In the genomic region with DNA sequence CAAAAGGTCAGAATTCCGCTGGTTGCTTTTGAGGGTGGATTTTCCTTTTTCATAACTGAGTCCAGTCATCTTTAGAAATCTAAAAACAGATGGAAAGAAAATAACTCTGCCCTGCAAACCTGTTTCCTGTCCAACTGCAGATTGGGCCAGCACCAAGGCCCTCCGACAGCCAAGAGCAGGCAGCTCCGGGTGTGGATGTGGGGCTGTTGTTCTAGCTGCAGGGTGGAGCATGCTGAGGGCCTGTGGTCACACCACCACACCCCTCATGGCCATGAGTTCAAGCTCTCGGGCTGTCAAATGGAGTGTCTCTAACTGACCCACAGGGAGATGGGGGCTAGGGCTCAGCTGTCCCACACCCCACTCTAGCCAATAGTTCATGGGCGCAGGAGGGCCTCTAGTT, we compare ENCODE assay signal across 12 cellular contexts.
DNase-seq lines count a peak whose midpoint lies in the region; ATAC-seq and TF ChIP-seq lines count a peak whose summit lies in the region.
"Had no signal": no experiment of that assay in that cellular context is flagged by ENCODE, and none has a peak within 500 bp of the region (broad histone marks: within the 10 kb centered on the region; RNA-seq: fewer than 3 reads in every experiment).

No MANE protein-coding gene starts in this region.

- peak overlapping the region; percentile 68 for H3K27ac Mint-ChIP-seq in chondrocyte (ENCODE audit: unreplicated experiment)
- no peak overlapping the region for H3K27ac Mint-ChIP-seq in progenitor cell of endocrine pancreas

- peaks cover 28% of the 10 kb centered on the region for H3K4me1 Mint-ChIP-seq in chondrocyte (ENCODE audit: low read depth)
- peaks cover 31% of the 10 kb centered on the region for H3K4me1 Mint-ChIP-seq in progenitor cell of endocrine pancreas (ENCODE audit: low read depth)

- no peaks in the 10 kb centered on the region for H3K36me3 Mint-ChIP-seq in chondrocyte (ENCODE audit: low read depth)
- no peaks in the 10 kb centered on the region for H3K36me3 Mint-ChIP-seq in progenitor cell of endocrine pancreas (ENCODE audit: insufficient read depth)

- H3K9me3 Mint-ChIP-seq in chondrocyte (ENCODE audit: low read depth) (no peaks in the 10 kb centered on the region), progenitor cell of endocrine pancreas (ENCODE audit: low read depth) (no peaks in the 10 kb centered on the region)

- H3K4me3 Mint-ChIP-seq in chondrocyte (ENCODE audit: unreplicated experiment) (no peak overlapping the region), progenitor cell of endocrine pancreas (ENCODE audit: low read depth) (no peak overlapping the region)

- H3K36me3 ChIP-seq in right atrium auricular region (no peaks in the 10 kb centered on the region), psoas muscle (ENCODE audit: insufficient read depth in 1 of 2, low read depth in 1 of 2) (no peaks in the 10 kb centered on the region)

- H3K27me3 Mint-ChIP-seq in chondrocyte (ENCODE audit: low read depth), result no peaks in the 10 kb centered on the region
- H3K27me3 Mint-ChIP-seq in progenitor cell of endocrine pancreas, result peaks cover 3% of the 10 kb centered on the region

- DNase-seq in AG09319 (ENCODE audit: extremely low read depth, low read depth) (peak; percentile 52), chondrocyte (ENCODE audit: low spot score) (no peak), right atrium auricular region (ENCODE audit: low spot score) (peak; percentile 87), psoas muscle (peak; percentile 76 to 84), progenitor cell of endocrine pancreas (ENCODE audit: low spot score, unreplicated experiment) (no peak), NCI-H1105 treated with DMSO at 0.1 percent for 48 hours (lab: John Stamatoyannopoulos, UW) (no peak)
- no peak for DNase-seq in activated naive CD4-positive, alpha-beta T cell (lab: John Stamatoyannopoulos, UW)
- DNase-seq: activated naive CD4-positive, alpha-beta T cell treated with Interleukin-2 at 50 U/mL for 16 hours; NCI-H1417 had no signal

- ATAC-seq in psoas muscle (peak in 3 of 4 donors; percentile 36 to 72 (median 67)), GM18519 (IDR thresholded peaks at IDR 0.05; ENCODE audit: low FRiP score, unreplicated experiment) (no peak)
- ATAC-seq: activated CD4-positive, CD25-positive, alpha-beta regulatory T cell treated with anti-CD3 and anti-CD28 coated beads, Interleukin-2, amount 50 U/mL, for 24 hours had no signal

- H3K4me3 ChIP-seq in right atrium auricular region, result no peak overlapping the region
- H3K4me3 ChIP-seq in psoas muscle, result no peak overlapping the region
- H3K4me3 ChIP-seq: SK-N-MC had no signal

- no peaks in the 10 kb centered on the region for H3K9me3 ChIP-seq in right atrium auricular region
- no peaks in the 10 kb centered on the region for H3K9me3 ChIP-seq in psoas muscle

- TF ChIP-seq CTCF in AG09319 (IDR thresholded peaks at IDR 0.05; ENCODE audit: low read depth, low read length), result no peak
- no peak for TF ChIP-seq CTCF in chondrocyte (IDR thresholded peaks at IDR 0.05)
- TF ChIP-seq CTCF in right atrium auricular region (IDR thresholded peaks at IDR 0.05), result no peak
- TF ChIP-seq CTCF in psoas muscle (IDR thresholded peaks at IDR 0.05), result no peak
- TF ChIP-seq CTCF in progenitor cell of endocrine pancreas (IDR thresholded peaks at IDR 0.05; ENCODE audit: unreplicated experiment), result no peak

- H3K4me1 ChIP-seq in right atrium auricular region (peaks cover 0 to 22% of the 10 kb centered on the region in 2 donors), psoas muscle (no peaks in the 10 kb centered on the region)

- peak overlapping the region; percentile 36 to 84 for H3K27ac ChIP-seq in right atrium auricular region
- H3K27ac ChIP-seq in psoas muscle, result peak overlapping the region; percentile 55
- H3K27ac ChIP-seq: SK-N-MC had no signal

- intact Hi-C loops in psoas muscle (cut with DNase I), result no loop called here

- 42 to 48% (median 43%) methylated on average over 5 of the region's 5 CpGs for WGBS in psoas muscle, 3 donors

- H3K27me3 ChIP-seq in right atrium auricular region (no peaks in the 10 kb centered on the region), psoas muscle (ENCODE audit: insufficient read depth in 3 of 3, low read length in 2 of 3) (peaks cover 0 to 2% (median 0%) of the 10 kb centered on the region in 3 donors)

Comparison
In these comparisons a context has a peak if more than half of its experiments do, and no peak if none do; other contexts are left out.
1. DNase-seq: peak in AG09319 (single experiment), right atrium auricular region (single experiment) and psoas muscle (2 of 2); none in chondrocyte (single experiment), progenitor cell of endocrine pancreas (single experiment), NCI-H1105 treated with DMSO at 0.1 percent for 48 hours (single experiment) and activated naive CD4-positive, alpha-beta T cell (0 of 4).